ENCODE assay signal across 19 cellular contexts in the genomic region with DNA sequence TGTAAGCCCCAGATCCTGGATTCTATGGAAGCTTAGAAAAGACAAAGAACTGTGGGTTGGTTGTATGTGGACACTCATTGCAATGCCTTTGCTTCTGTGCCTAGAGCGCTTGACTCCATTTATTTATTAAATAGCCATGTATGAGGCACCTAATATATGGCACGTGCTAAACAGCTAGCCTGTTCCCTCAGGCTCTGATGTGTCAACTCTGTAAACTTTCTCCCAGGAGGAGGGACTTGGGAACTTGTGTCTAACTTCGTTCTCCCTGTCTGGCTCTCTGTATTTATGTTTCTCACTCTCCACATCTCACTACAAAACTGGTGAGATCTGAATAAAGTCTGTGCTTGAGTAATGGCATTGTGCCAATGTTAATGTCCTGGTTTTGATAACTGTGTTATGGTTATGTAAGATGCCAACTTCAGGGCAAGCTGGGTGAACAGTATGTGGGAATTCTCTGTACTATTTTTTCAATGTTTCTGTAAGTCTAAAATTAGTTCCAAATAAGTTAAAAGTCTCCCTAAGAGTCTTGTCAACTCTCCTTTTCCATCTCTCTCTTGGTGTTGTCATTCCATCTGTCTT. TPM values are rescaled to one million over a fixed set of nuclear protein-coding genes. Genes with fewer than 3 reads are reported as not detected.
DNase-seq lines count a peak whose midpoint lies in the region; ATAC-seq, FAIRE-seq and TF ChIP-seq lines count a peak whose summit lies in the region.
"Had no signal": no experiment of that assay in that cellular context is flagged by ENCODE, and none has a peak within 500 bp of the region (broad histone marks: within the 10 kb centered on the region; RNA-seq: fewer than 3 reads in every experiment).

No MANE protein-coding gene starts in this region.

- H3K4me3 ChIP-seq in epithelial cell of esophagus (ENCODE audit: low read length) (no peak overlapping the region), pancreas (no peak overlapping the region), stomach (no peak overlapping the region)
- H3K4me3 ChIP-seq: SJSA1 had no signal

- no peaks in the 10 kb centered on the region for H3K36me3 ChIP-seq in pancreas
- H3K36me3 ChIP-seq in stomach = no peaks in the 10 kb centered on the region
- H3K36me3 ChIP-seq: SJSA1 had no signal

- TF ChIP-seq CTCF in epithelial cell of esophagus (IDR thresholded peaks at IDR 0.05; ENCODE audit: insufficient read depth, low read depth, low read length, missing control alignments) (no peak), pancreas (IDR thresholded peaks at IDR 0.05) (no peak), stomach (IDR thresholded peaks at IDR 0.05) (no peak), omental fat pad (IDR thresholded peaks at IDR 0.05) (no peak), GM13977 (IDR thresholded peaks at IDR 0.05; ENCODE audit: extremely low read depth, insufficient read depth, missing control alignments) (no peak)

- H3K27ac ChIP-seq in pancreas = no peak overlapping the region
- peak overlapping the region in 2 of 5 donors; percentile 3 to 20 for H3K27ac ChIP-seq in stomach
- H3K27ac ChIP-seq: 22Rv1, C4-2B, SJSA1 had no signal

- H3K27me3 ChIP-seq in pancreas (no peaks in the 10 kb centered on the region), stomach (peaks cover 0 to 6% (median 0%) of the 10 kb centered on the region in 3 donors)
- H3K27me3 ChIP-seq: SJSA1 had no signal

- TF ChIP-seq EP300 in stomach (IDR thresholded peaks at IDR 0.05) = no peak

- 29 to 33% methylated on average over 3 of the region's 3 CpGs for WGBS in pancreas, 2 donors
- 28 to 49% (median 43%) methylated on average over 3 of the region's 3 CpGs for WGBS in stomach, 5 donors

- H3K4me1 ChIP-seq in pancreas = peaks cover 0 to 10% (median 0%) of the 10 kb centered on the region in 3 donors
- H3K4me1 ChIP-seq in stomach = peaks cover 0 to 13% (median 5%) of the 10 kb centered on the region in 4 donors
- H3K4me1 ChIP-seq: SJSA1 had no signal

- H3K9me3 ChIP-seq in pancreas = no peaks in the 10 kb centered on the region
- H3K9me3 ChIP-seq in stomach = no peaks in the 10 kb centered on the region
- H3K9me3 ChIP-seq: SJSA1 had no signal

- ATAC-seq in pancreas (peak; percentile 25 to 70 (median 55)), omental fat pad (ENCODE audit: low FRiP score) (no peak)

- DNase-seq in NCI-H1105 treated with DMSO at 0.1 percent for 48 hours (lab: John Stamatoyannopoulos, UW) = peak; percentile 2
- no peak for DNase-seq in NCI-H1105 (lab: John Stamatoyannopoulos, UW)
- DNase-seq in epithelial cell of esophagus (ENCODE audit: low read depth) = peak; percentile 8
- no peak for DNase-seq in pancreas
- DNase-seq in urothelium cell line (ENCODE audit: low spot score) = no peak
- no peak for DNase-seq in stomach
- no peak for DNase-seq in omental fat pad (ENCODE audit: low spot score)
- no peak for DNase-seq in GM13977 (ENCODE audit: low spot score)
- DNase-seq: AML-193, NCI-H1436, NCI-H1930, NCI-H226, NCI-H524 had no signal

- FAIRE-seq in pancreas (lab: Jason Lieb, UNC) (no peak), urothelium cell line (lab: Jason Lieb, UNC) (peak; percentile 30)
- FAIRE-seq: D721Med, H54 had no signal

- intact Hi-C loops in pancreas (cut with DNase I) = no loop called here
- intact Hi-C loops in stomach (cut with DNase I; ENCODE audit: low total_unique reads) = no loop called here

- TF ChIP-seq POLR2A in stomach (IDR thresholded peaks at IDR 0.05) = no peak

- in situ Hi-C loops in GM13977 (cut with MboI; ENCODE audit: low pct_unique_long_range_greater_than_20kb, low sequenced_read_pairs, unreplicated experiment) = no loop called here

RNA-seq across cellular contexts. Expression of a gene that starts 34.1 kb away (rescaled TPM):
- total RNA-seq in pancreas = 10 to 100 TPM in 5 of 6 donors, 1 to 10 TPM in 1; 8.1 to 76.4 (median 47.0) TPM
- polyA plus RNA-seq in pancreas = 10 to 100 TPM; 12.0 to 41.3 TPM
- 100 to 1,000 TPM in 3 of 5 donors, 10 to 100 TPM in 2; 30.1 to 318 (median 137) TPM for total RNA-seq in stomach
- polyA plus RNA-seq in stomach = 10 to 100 TPM in 2 of 3 donors, 1 to 10 TPM in 1; 7.9 to 22.5 (median 19.1) TPM
- total RNA-seq in omental fat pad = 100 to 1,000 TPM in 3 of 4 donors, 10 to 100 TPM in 1; 82.7 to 375 (median 189) TPM
- total RNA-seq: M059J, SJSA1 had no signal

RNA-seq across cellular contexts. Expression of a gene that starts 50.5 kb away (rescaled TPM):
- total RNA-seq in pancreas (1 to 10 TPM in 2 of 6 donors, under 1 TPM in 4; 0.23 to 4.9 (median 0.70) TPM), stomach (1 to 10 TPM in 1 of 5 donors, not detected in 4; 1.7 TPM), omental fat pad (under 1 TPM in 1 of 4 donors, not detected in 3; 0.88 TPM)
- polyA plus RNA-seq in pancreas (1 to 10 TPM in 1 of 2 donors, under 1 TPM in 1; 0.16 to 1.2 TPM), stomach (1 to 10 TPM in 1 of 3 donors, under 1 TPM in 1, not detected in 1; 0.30 to 1.9 TPM)
- total RNA-seq: M059J, SJSA1 had no signal

Comparison
In these comparisons a context has a peak if more than half of its experiments do, and no peak if none do; other contexts are left out.
1. DNase-seq: peak in NCI-H1105 treated with DMSO at 0.1 percent for 48 hours (single experiment) and epithelial cell of esophagus (single experiment); none in NCI-H1105 (single experiment), pancreas (0 of 6), urothelium cell line (single experiment), stomach (single experiment), omental fat pad (single experiment) and GM13977 (single experiment).